8 cellular contexts compared by ENCODE assay signal in genomic region chr6:31620586-31621319, GRCh38. TPM values are rescaled to one million over a fixed set of nuclear protein-coding genes. Genes with fewer than 3 reads are reported as not detected.
DNase-seq lines count a peak whose midpoint lies in the region; TF ChIP-seq lines count a peak whose summit lies in the region.

PRRC2A (plus strand) TSS chr6:31620715; CDS start chr6:31622790, 2,075 bp downstream.

- no peak within 1 kb of the TSS for H3K56ac ChIP-seq in H9 (ENCODE audit: insufficient read length, low read depth, low read length)

- H3K4me3 ChIP-seq in astrocyte of the cerebellum (ENCODE audit: low read depth, low read length) = peak within 1 kb of the TSS; percentile 96
- peak within 1 kb of the TSS; percentile 93 for H3K4me3 ChIP-seq in iPS-15b (ENCODE audit: low read depth, low read length)
- H3K4me3 ChIP-seq in skeletal muscle tissue (ENCODE audit: low read length in 3 of 3) = peak within 1 kb of the TSS; percentile 82 to 94 (median 86)

- no peaks in the 10 kb centered on the region for H3K27me3 Mint-ChIP-seq in H9 (ENCODE audit: low read depth)

- H3K4me1 Mint-ChIP-seq in H9 = peaks cover 21 to 26% of the 10 kb centered on the region in 2 experiments

- no peaks in the 10 kb centered on the region for H3K27me3 ChIP-seq in H9 (ENCODE audit: insufficient read depth, low read length)
- no peaks in the 10 kb centered on the region for H3K27me3 ChIP-seq in iPS-15b (ENCODE audit: control insufficient read depth, insufficient read depth, low read length)
- no peaks in the 10 kb centered on the region for H3K27me3 ChIP-seq in skeletal muscle tissue (ENCODE audit: control insufficient read depth in 3 of 3, insufficient read depth in 3 of 3, low read length in 3 of 3)

- H3K27ac ChIP-seq in H9 (ENCODE audit: insufficient read length, low read depth, low read length) = peak within 1 kb of the TSS; percentile 86
- peak within 1 kb of the TSS; percentile 94 for H3K27ac ChIP-seq in skeletal muscle tissue (ENCODE audit: low read depth, low read length)

- H3K27ac Mint-ChIP-seq in H9 = peak within 1 kb of the TSS; percentile 100

- H2BK120ac ChIP-seq in H9 (ENCODE audit: low read depth, low read length, poor library complexity, severe bottlenecking) = peak within 1 kb of the TSS; percentile 90

- POLR2A ChIA-PET in GM10248 (lab: Yijun Ruan, JAX) = interaction anchor here (0.9 to 2.1 kb wide), 4 partner anchors 13 to 46 kb away, joined by 3 to 6 read pairs (median 4); partner anchors contain the start of gene TNF

- H3K4me3 Mint-ChIP-seq in H9 = peak within 1 kb of the TSS; percentile 93 to 98

- no peaks in the 10 kb centered on the region for H4K20me1 ChIP-seq in H9 (ENCODE audit: control insufficient read depth, insufficient read depth, insufficient read length)

- H3K18ac ChIP-seq in H9 (ENCODE audit: insufficient read length, low read depth, low read length) = peak within 1 kb of the TSS; percentile 92

- H3K4me1 ChIP-seq in H9 (ENCODE audit: insufficient read depth, low read length) = peaks cover 7% of the 10 kb centered on the region
- H3K4me1 ChIP-seq in iPS-15b (ENCODE audit: control insufficient read depth, insufficient read depth, low read length) = peaks cover 10% of the 10 kb centered on the region
- H3K4me1 ChIP-seq in skeletal muscle tissue (ENCODE audit: control insufficient read depth in 3 of 3, insufficient read depth in 3 of 3, low read length in 3 of 3) = peaks cover 13 to 16% (median 14%) of the 10 kb centered on the region in 3 donors

- CTCF ChIA-PET in GM10248 (lab: Yijun Ruan, JAX) = interaction anchor here (2.4 kb wide), 1 partner anchor 13 kb away, joined by 7 read pairs; no protein-coding TSS in a partner anchor

- H4K5ac ChIP-seq in H9 (ENCODE audit: insufficient read length, low read depth, low read length) = no peak within 1 kb of the TSS

- in situ Hi-C loops in astrocyte of the cerebellum (cut with HindIII; ENCODE audit: low sequenced_read_pairs) = no loop called here

- H3K4me2 ChIP-seq in H9 (ENCODE audit: insufficient read depth, insufficient read length, low read length) = peak within 1 kb of the TSS; percentile 92

- H3T11ph ChIP-seq in H9 (ENCODE audit: low read length) = peak within 1 kb of the TSS; percentile 30

- no peak within 1 kb of the TSS for H2BK5ac ChIP-seq in H9 (ENCODE audit: insufficient read length, low read length)

- no peak within 1 kb of the TSS; the same call in 1 of the 2 replicates for H3K4ac ChIP-seq in H9 (ENCODE audit: low read depth, low read length)

- H2BK20ac ChIP-seq in H9 (ENCODE audit: low read depth, low read length, poor library complexity, severe bottlenecking) = no peak within 1 kb of the TSS

- peak within 1 kb of the TSS; percentile 98 for H3K14ac ChIP-seq in H9 (ENCODE audit: insufficient read depth, low read length)

- H4K91ac ChIP-seq in H9 (ENCODE audit: insufficient read length, low read depth, low read length) = no peak within 1 kb of the TSS

- H3K36me3 Mint-ChIP-seq in H9 (ENCODE audit: insufficient read depth in 1 of 3, low read depth in 3 of 3) = peaks cover 42 to 47% (median 47%) of the 10 kb centered on the region in 3 experiments

- H2AK5ac ChIP-seq in H9 (ENCODE audit: insufficient read length, low read length) = no peak within 1 kb of the TSS

- no peak within 1 kb of the TSS for H2AFZ ChIP-seq in H9 (ENCODE audit: low read length)

- H3K9ac ChIP-seq in H9 (ENCODE audit: extremely low read depth, insufficient read length, low read length) (peak within 1 kb of the TSS; percentile 91), iPS-15b (ENCODE audit: low read depth, low read length) (peak within 1 kb of the TSS; percentile 98), skeletal muscle tissue (ENCODE audit: low read depth in 1 of 3, low read length in 3 of 3) (peak within 1 kb of the TSS; percentile 95 to 97 (median 96))

- TF ChIP-seq CTCF in GM10248 (IDR thresholded peaks at IDR 0.05; ENCODE audit: control extremely low read depth, extremely low read depth, low read depth, missing control alignments) (no peak), H9 (conservative IDR thresholded peaks at IDR 0.05) (no peak), astrocyte of the cerebellum (IDR thresholded peaks at IDR 0.05; ENCODE audit: low read depth, low read length, missing control alignments) (no peak)

- no peaks in the 10 kb centered on the region; a peak in 1 of 5 replicates for H3K9me3 Mint-ChIP-seq in H9

- H2BK15ac ChIP-seq in H9 (ENCODE audit: low read depth, low read length) = no peak within 1 kb of the TSS

- no peak within 1 kb of the TSS for H3K23ac ChIP-seq in H9 (ENCODE audit: insufficient read length, low read depth, low read length)

- no CpG with 5 or more reads among the region's 67 CpGs for WGBS in H9 (ENCODE audit: extremely low coverage, insufficient read length, low lambda C conversion rate)

- H3K36me3 ChIP-seq in iPS-15b (ENCODE audit: control insufficient read depth, insufficient read depth, low read length) = peaks cover 33% of the 10 kb centered on the region
- H3K36me3 ChIP-seq in skeletal muscle tissue (ENCODE audit: control insufficient read depth in 3 of 3, insufficient read depth in 3 of 3, low read length in 3 of 3) = peaks cover 24 to 33% (median 24%) of the 10 kb centered on the region in 3 donors

- DNase-seq in GM10248 (ENCODE audit: extremely low spot score) (peak; percentile 97), H9 (peak; percentile 85), LoVo (ENCODE audit: low spot score) (peak; percentile 84), SKM-1 (lab: John Stamatoyannopoulos, UW; ENCODE audit: unreplicated experiment) (peak; percentile 39), astrocyte of the cerebellum (ENCODE audit: low read depth) (peak; percentile 95), putamen (ENCODE audit: low spot score) (no peak)

- no peak within 1 kb of the TSS for H2BK12ac ChIP-seq in H9 (ENCODE audit: insufficient read length, low read depth, low read length)

- H3K23me2 ChIP-seq in H9 (ENCODE audit: insufficient read length, low read depth, low read length, poor library complexity, severe bottlenecking) = peaks cover 8% of the 10 kb centered on the region

- H3K79me1 ChIP-seq in H9 (ENCODE audit: insufficient read depth, low read depth, low read length, poor library complexity, severe bottlenecking) = peaks cover 2% of the 10 kb centered on the region

- H4K8ac ChIP-seq in H9 (replicated peaks; ENCODE audit: insufficient read length, low read depth, low read length) = no peak within 1 kb of the TSS

- H3K9me3 ChIP-seq in H9 (ENCODE audit: control insufficient read depth, low read depth, low read length) = no peaks in the 10 kb centered on the region
- no peaks in the 10 kb centered on the region for H3K9me3 ChIP-seq in iPS-15b (ENCODE audit: control insufficient read depth, insufficient read depth, low read length)
- H3K9me3 ChIP-seq in skeletal muscle tissue (ENCODE audit: control insufficient read depth in 3 of 3, low read length in 3 of 3) = no peaks in the 10 kb centered on the region

- peaks cover 20% of the 10 kb centered on the region for H3K79me2 ChIP-seq in H9 (ENCODE audit: insufficient read depth, low read length)

RNA-seq across cellular contexts. Expression of gene PRRC2A, which starts in this region (rescaled TPM):
- total RNA-seq in H9 (2021) = 381 and 383 TPM in 2 replicates
- 30.8 TPM for total RNA-seq in skeletal muscle tissue

Comparison
In these comparisons a context has a peak if more than half of its experiments do, and no peak if none do; other contexts are left out.
1. RNA of gene PRRC2A (total RNA-seq): 381 to 383 TPM in H9; 30.8 TPM in skeletal muscle tissue (single experiment); every median in the first group is over 10 times any median in the second.
2. Peak in every context shown above with its lines, with median percentiles within 50 percentile points of each other: H3K9ac ChIP-seq and H3K4me3 ChIP-seq.